20 cellular contexts compared by ENCODE assay signal in genomic region chr7:12954374-12954773, GRCh38.
DNase-seq lines count a peak whose midpoint lies in the region; TF ChIP-seq lines count a peak whose summit lies in the region.
"Had no signal": no experiment of that assay in that cellular context is flagged by ENCODE, and none has a peak within 500 bp of the region (broad histone marks: within the 10 kb centered on the region; RNA-seq: fewer than 3 reads in every experiment).

No MANE protein-coding gene starts in this region.

- TF ChIP-seq CTCF in breast epithelium (IDR thresholded peaks at IDR 0.05) (no peak), mammary epithelial cell (conservative IDR thresholded peaks at IDR 0.05 in 1 of 2, IDR thresholded peaks at IDR 0.05 in 1 of 2; ENCODE audit: extremely low read depth in 1 of 2, insufficient read depth in 1 of 2, low read depth in 1 of 2, low read length in 2 of 2) (no peak), ascending aorta (IDR thresholded peaks at IDR 0.05) (no peak)

- peak overlapping the region; percentile 21 to 63 for H3K27ac ChIP-seq in breast epithelium
- H3K27ac ChIP-seq in mammary epithelial cell (ENCODE audit: insufficient read depth, low read depth, low read length), result no peak overlapping the region
- H3K27ac ChIP-seq in SK-N-MC, result peak overlapping the region; percentile 69; the same call in 1 of the 2 replicates
- H3K27ac ChIP-seq in ascending aorta, result no peak overlapping the region
- H3K27ac ChIP-seq: 22Rv1; BLaER1 treated with 17β-estradiol and CSF1 and Interleukin-3, amounts not matched to agents 10 nM and 100 nM had no signal

- CTCF ChIA-PET in mammary epithelial cell (lab: Charles Lee; ENCODE audit: low non-redundant PET), result no interaction called here

- dilution Hi-C loops in mammary epithelial cell (cut with HindIII; ENCODE audit: low sequenced_read_pairs), result no loop called here

- H3K36me3 ChIP-seq in breast epithelium (no peaks in the 10 kb centered on the region), mammary epithelial cell (ENCODE audit: insufficient read depth, low read length) (no peaks in the 10 kb centered on the region), SK-N-MC (ENCODE audit: insufficient read depth, low read length) (no peaks in the 10 kb centered on the region), ascending aorta (no peaks in the 10 kb centered on the region)
- H3K36me3 ChIP-seq: BE2C; BLaER1 treated with 17β-estradiol and CSF1 and Interleukin-3, amounts not matched to agents 10 nM and 100 nM had no signal

- no peaks in the 10 kb centered on the region for H3K9me3 ChIP-seq in breast epithelium
- no peaks in the 10 kb centered on the region for H3K9me3 ChIP-seq in mammary epithelial cell (replicated peaks; ENCODE audit: insufficient read depth, low read length)
- no peaks in the 10 kb centered on the region for H3K9me3 ChIP-seq in SK-N-MC (ENCODE audit: low read depth, low read length)
- no peaks in the 10 kb centered on the region for H3K9me3 ChIP-seq in ascending aorta
- H3K9me3 ChIP-seq: BE2C; BLaER1 treated with 17β-estradiol and CSF1 and Interleukin-3, amounts not matched to agents 10 nM and 100 nM had no signal

- DNase-seq in breast epithelium (ENCODE audit: low spot score in 2 of 2) (no peak), mammary epithelial cell (no peak), SK-N-MC (ENCODE audit: low read depth, low spot score) (peak; percentile 45), myocyte (ENCODE audit: low read depth) (peak; percentile 30), Kasumi-1 (lab: John Stamatoyannopoulos, UW) (no peak), KG1 (lab: John Stamatoyannopoulos, UW) (no peak), ascending aorta (ENCODE audit: low spot score in 2 of 2) (no peak)
- DNase-seq: ACHN; AML-193; BE2C; CD4-positive, alpha-beta T cell; CD8-positive, alpha-beta memory T cell; DMS 273 treated with DMSO at 0.1 percent for 48 hours; DMS53; DMS79 treated with DMSO at 0.1 percent for 48 hours; GF-D8; GOT3; HCEC 1CT had no signal

- in situ Hi-C loops in mammary epithelial cell (cut with MboI; ENCODE audit: low sequenced_read_pairs in 2 of 2), result no loop called here

- no TSS peak for BruUV-seq in mammary epithelial cell (replicated peaks; lab: Mats Ljungman, UMichigan)

- H2AFZ ChIP-seq in mammary epithelial cell (ENCODE audit: low read depth, low read length), result no peak overlapping the region

- no peak overlapping the region for H3K9ac ChIP-seq in mammary epithelial cell (ENCODE audit: insufficient read depth, low read length)
- no peak overlapping the region for H3K9ac ChIP-seq in SK-N-MC (ENCODE audit: insufficient read length)
- H3K9ac ChIP-seq: BLaER1 treated with 17β-estradiol and CSF1 and Interleukin-3, amounts not matched to agents 10 nM and 100 nM had no signal

- no peaks in the 10 kb centered on the region for H4K20me1 ChIP-seq in mammary epithelial cell (ENCODE audit: insufficient read depth, low read length)
- H4K20me1 ChIP-seq: BLaER1 treated with 17β-estradiol and CSF1 and Interleukin-3, amounts not matched to agents 10 nM and 100 nM had no signal

- no peaks in the 10 kb centered on the region for H3K79me2 ChIP-seq in mammary epithelial cell (ENCODE audit: insufficient read depth, low read length)

- H3K27me3 ChIP-seq in breast epithelium (no peaks in the 10 kb centered on the region), mammary epithelial cell (ENCODE audit: insufficient read depth, low read length) (no peaks in the 10 kb centered on the region), ascending aorta (no peaks in the 10 kb centered on the region)
- H3K27me3 ChIP-seq: BLaER1 treated with 17β-estradiol and CSF1 and Interleukin-3, amounts not matched to agents 10 nM and 100 nM had no signal

- no peak overlapping the region for H3K4me2 ChIP-seq in mammary epithelial cell (ENCODE audit: insufficient read depth, low read depth, low read length)
- H3K4me2 ChIP-seq: BLaER1 treated with 17β-estradiol and CSF1 and Interleukin-3, amounts not matched to agents 10 nM and 100 nM had no signal

- intact Hi-C loops in breast epithelium (cut with DNase I; ENCODE audit: low total_unique reads), result no loop called here
- intact Hi-C loops in mammary epithelial cell (cut with micrococcal nuclease), result no loop called here
- intact Hi-C loops in ascending aorta (cut with DNase I), result no loop called here

- no peaks in the 10 kb centered on the region for H3K4me1 ChIP-seq in breast epithelium
- peaks cover 14% of the 10 kb centered on the region for H3K4me1 ChIP-seq in mammary epithelial cell (ENCODE audit: insufficient read depth, low read length)
- no peaks in the 10 kb centered on the region for H3K4me1 ChIP-seq in ascending aorta
- H3K4me1 ChIP-seq: BE2C; BLaER1 treated with 17β-estradiol and CSF1 and Interleukin-3, amounts not matched to agents 10 nM and 100 nM had no signal

- no peak for TF ChIP-seq POLR2A in breast epithelium (IDR thresholded peaks at IDR 0.05)

- H3K4me3 ChIP-seq in breast epithelium, result no peak overlapping the region
- no peak overlapping the region for H3K4me3 ChIP-seq in mammary epithelial cell (replicated peaks in 1 of 3; ENCODE audit: insufficient read depth in 1 of 3, low read depth in 2 of 3, low read length in 3 of 3)
- 0 out of 2 replicates have a peak overlapping the region, but pooled peaks have one; percentile 26 for H3K4me3 ChIP-seq in SK-N-MC
- no peak overlapping the region for H3K4me3 ChIP-seq in ascending aorta
- H3K4me3 ChIP-seq: BLaER1 treated with 17β-estradiol and CSF1 and Interleukin-3, amounts not matched to agents 10 nM and 100 nM had no signal

Comparison
In these comparisons a context has a peak if more than half of its experiments do, and no peak if none do; other contexts are left out.
1. H3K27ac ChIP-seq: peak in breast epithelium (2 of 2) and SK-N-MC (single experiment); none in mammary epithelial cell (single experiment) and ascending aorta (0 of 2).
2. DNase-seq: peak in SK-N-MC (single experiment) and myocyte (single experiment); none in breast epithelium (0 of 2), mammary epithelial cell (single experiment), Kasumi-1 (0 of 2), KG1 (single experiment) and ascending aorta (0 of 2).